Comparison of ENCODE assay signal across 1 cellular context in the genomic region with DNA sequence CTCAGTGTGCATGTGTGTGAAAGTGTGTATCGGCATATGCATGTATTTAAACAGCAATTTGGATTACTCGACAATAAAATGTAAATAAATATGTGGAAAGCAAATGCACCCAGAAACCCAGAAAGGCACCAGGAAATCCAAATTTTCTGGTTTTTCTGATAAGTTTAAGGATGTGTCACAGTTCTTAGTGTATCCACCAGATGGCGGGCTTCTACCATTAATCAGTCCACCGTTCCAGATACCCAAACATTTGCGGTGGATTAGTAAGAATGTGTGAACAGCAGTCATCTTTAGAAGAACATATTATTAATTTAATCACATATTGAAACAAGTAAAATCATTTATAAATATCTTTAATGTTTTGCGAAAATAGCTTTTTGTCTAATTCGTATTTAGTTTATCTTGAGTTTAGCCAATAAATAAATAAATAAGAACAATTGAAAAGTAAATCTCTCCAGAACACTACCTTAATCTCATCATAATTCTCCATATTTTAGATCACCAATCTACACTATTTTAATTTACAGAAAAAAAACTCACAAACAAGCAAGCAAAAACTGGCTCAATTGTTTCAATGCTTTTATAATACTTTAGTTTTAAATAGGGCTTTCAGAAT.
TF ChIP-seq lines count a peak whose summit lies in the region.

No MANE protein-coding gene starts in this region.

TF ChIP-seq in GM23338, 12 proteins besides CTCF, POLR2A, EP300 and RAD21 (continued from another document):
- TF ChIP-seq, protein P1, sequence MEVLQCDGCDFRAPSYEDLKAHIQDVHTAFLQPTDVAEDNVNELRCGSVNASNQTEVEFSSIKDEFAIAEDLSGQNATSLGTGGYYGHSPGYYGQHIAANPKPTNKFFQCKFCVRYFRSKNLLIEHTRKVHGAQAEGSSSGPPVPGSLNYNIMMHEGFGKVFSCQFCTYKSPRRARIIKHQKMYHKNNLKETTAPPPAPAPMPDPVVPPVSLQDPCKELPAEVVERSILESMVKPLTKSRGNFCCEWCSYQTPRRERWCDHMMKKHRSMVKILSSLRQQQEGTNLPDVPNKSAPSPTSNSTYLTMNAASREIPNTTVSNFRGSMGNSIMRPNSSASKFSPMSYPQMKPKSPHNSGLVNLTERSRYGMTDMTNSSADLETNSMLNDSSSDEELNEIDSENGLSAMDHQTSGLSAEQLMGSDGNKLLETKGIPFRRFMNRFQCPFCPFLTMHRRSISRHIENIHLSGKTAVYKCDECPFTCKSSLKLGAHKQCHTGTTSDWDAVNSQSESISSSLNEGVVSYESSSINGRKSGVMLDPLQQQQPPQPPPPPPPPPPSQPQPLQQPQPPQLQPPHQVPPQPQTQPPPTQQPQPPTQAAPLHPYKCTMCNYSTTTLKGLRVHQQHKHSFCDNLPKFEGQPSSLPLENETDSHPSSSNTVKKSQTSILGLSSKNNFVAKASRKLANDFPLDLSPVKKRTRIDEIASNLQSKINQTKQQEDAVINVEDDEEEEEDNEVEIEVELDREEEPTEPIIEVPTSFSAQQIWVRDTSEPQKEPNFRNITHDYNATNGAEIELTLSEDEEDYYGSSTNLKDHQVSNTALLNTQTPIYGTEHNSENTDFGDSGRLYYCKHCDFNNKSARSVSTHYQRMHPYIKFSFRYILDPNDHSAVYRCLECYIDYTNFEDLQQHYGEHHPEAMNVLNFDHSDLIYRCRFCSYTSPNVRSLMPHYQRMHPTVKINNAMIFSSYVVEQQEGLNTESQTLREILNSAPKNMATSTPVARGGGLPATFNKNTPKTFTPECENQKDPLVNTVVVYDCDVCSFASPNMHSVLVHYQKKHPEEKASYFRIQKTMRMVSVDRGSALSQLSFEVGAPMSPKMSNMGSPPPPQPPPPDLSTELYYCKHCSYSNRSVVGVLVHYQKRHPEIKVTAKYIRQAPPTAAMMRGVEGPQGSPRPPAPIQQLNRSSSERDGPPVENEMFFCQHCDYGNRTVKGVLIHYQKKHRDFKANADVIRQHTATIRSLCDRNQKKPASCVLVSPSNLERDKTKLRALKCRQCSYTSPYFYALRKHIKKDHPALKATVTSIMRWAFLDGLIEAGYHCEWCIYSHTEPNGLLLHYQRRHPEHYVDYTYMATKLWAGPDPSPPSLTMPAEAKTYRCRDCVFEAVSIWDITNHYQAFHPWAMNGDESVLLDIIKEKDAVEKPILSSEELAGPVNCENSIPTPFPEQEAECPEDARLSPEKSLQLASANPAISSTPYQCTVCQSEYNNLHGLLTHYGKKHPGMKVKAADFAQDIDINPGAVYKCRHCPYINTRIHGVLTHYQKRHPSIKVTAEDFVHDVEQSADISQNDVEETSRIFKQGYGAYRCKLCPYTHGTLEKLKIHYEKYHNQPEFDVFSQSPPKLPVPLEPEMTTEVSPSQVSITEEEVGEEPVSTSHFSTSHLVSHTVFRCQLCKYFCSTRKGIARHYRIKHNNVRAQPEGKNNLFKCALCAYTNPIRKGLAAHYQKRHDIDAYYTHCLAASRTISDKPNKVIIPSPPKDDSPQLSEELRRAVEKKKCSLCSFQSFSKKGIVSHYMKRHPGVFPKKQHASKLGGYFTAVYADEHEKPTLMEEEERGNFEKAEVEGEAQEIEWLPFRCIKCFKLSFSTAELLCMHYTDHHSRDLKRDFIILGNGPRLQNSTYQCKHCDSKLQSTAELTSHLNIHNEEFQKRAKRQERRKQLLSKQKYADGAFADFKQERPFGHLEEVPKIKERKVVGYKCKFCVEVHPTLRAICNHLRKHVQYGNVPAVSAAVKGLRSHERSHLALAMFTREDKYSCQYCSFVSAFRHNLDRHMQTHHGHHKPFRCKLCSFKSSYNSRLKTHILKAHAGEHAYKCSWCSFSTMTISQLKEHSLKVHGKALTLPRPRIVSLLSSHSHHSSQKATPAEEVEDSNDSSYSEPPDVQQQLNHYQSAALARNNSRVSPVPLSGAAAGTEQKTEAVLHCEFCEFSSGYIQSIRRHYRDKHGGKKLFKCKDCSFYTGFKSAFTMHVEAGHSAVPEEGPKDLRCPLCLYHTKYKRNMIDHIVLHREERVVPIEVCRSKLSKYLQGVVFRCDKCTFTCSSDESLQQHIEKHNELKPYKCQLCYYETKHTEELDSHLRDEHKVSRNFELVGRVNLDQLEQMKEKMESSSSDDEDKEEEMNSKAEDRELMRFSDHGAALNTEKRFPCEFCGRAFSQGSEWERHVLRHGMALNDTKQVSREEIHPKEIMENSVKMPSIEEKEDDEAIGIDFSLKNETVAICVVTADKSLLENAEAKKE (CRISPR knock-in tag; IDR thresholded peaks at IDR 0.05): no peak
- no peak for TF ChIP-seq JUNB (IDR thresholded peaks at IDR 0.05; ENCODE audit: unreplicated experiment)
